Comparison of ENCODE assay signal across 10 cellular contexts in genomic region chr3:177944228-177944661, GRCh38.
DNase-seq lines count a peak whose midpoint lies in the region; ATAC-seq and TF ChIP-seq lines count a peak whose summit lies in the region.
"Had no signal": no experiment of that assay in that cellular context is flagged by ENCODE, and none has a peak within 500 bp of the region (broad histone marks: within the 10 kb centered on the region; RNA-seq: fewer than 3 reads in every experiment).

No MANE protein-coding gene starts in this region.

- H3K4me3 Mint-ChIP-seq in T-helper 1 cell treated with Interleukin-12 subunit alpha and Interleukin-12 subunit beta and Interleukin-4 antibody, amounts not matched to agents 30 μg/mL and 1 μg/mL, for 36 hours, result peak overlapping the region; percentile 0
- no peak overlapping the region for H3K4me3 Mint-ChIP-seq in memory B cell

- peak overlapping the region; percentile 60 for H3K27ac Mint-ChIP-seq in T-helper 1 cell treated with Interleukin-12 subunit alpha and Interleukin-12 subunit beta and Interleukin-4 antibody, amounts not matched to agents 30 μg/mL and 1 μg/mL, for 36 hours
- H3K27ac Mint-ChIP-seq in memory B cell, result no peak overlapping the region

- H4K20me1 ChIP-seq in DND-41 (ENCODE audit: insufficient read depth, low read length), result no peaks in the 10 kb centered on the region

- H3K36me3 ChIP-seq in DND-41 (ENCODE audit: insufficient read depth, low read length), result no peaks in the 10 kb centered on the region
- H3K36me3 ChIP-seq: SJSA1 had no signal

- H3K27ac ChIP-seq in DND-41 (ENCODE audit: low read length), result peak overlapping the region; percentile 73
- H3K27ac ChIP-seq: SJSA1 had no signal

- peaks cover 5% of the 10 kb centered on the region for H3K9me3 Mint-ChIP-seq in T-helper 1 cell treated with Interleukin-12 subunit alpha and Interleukin-12 subunit beta and Interleukin-4 antibody, amounts not matched to agents 30 μg/mL and 1 μg/mL, for 36 hours
- no peaks in the 10 kb centered on the region for H3K9me3 Mint-ChIP-seq in memory B cell

- H3K27me3 ChIP-seq in DND-41 (ENCODE audit: insufficient read depth, low read length, poor library complexity), result no peaks in the 10 kb centered on the region
- H3K27me3 ChIP-seq: SJSA1 had no signal

- DNase-seq in DND-41 (peak; percentile 56), KBM-7 (peak; percentile 94), memory B cell (ENCODE audit: low spot score in 2 of 2) (no peak), kidney tubule cell (ENCODE audit: low spot score) (no peak), NCI-H2029 (lab: John Stamatoyannopoulos, UW) (no peak), putamen (ENCODE audit: low spot score) (no peak), DMS153 (lab: John Stamatoyannopoulos, UW) (no peak)
- DNase-seq: NCI-H2171 had no signal

- H3K9me3 ChIP-seq in DND-41 (ENCODE audit: insufficient read depth, low read length, severe bottlenecking), result peaks cover 3% of the 10 kb centered on the region
- H3K9me3 ChIP-seq: SJSA1 had no signal

- H3K4me1 Mint-ChIP-seq in T-helper 1 cell treated with Interleukin-12 subunit alpha and Interleukin-12 subunit beta and Interleukin-4 antibody, amounts not matched to agents 30 μg/mL and 1 μg/mL, for 36 hours (ENCODE audit: low read depth), result peaks cover 13% of the 10 kb centered on the region
- H3K4me1 Mint-ChIP-seq in memory B cell, result peaks cover 9% of the 10 kb centered on the region

- peaks cover 5% of the 10 kb centered on the region for H3K36me3 Mint-ChIP-seq in T-helper 1 cell treated with Interleukin-12 subunit alpha and Interleukin-12 subunit beta and Interleukin-4 antibody, amounts not matched to agents 30 μg/mL and 1 μg/mL, for 36 hours (ENCODE audit: low read depth)
- peaks cover 3% of the 10 kb centered on the region for H3K36me3 Mint-ChIP-seq in memory B cell

- in situ Hi-C loops in KBM-7 (cut with MboI; ENCODE audit: low pct_unique_long_range_greater_than_20kb, low sequenced_read_pairs), result no loop called here

- TF ChIP-seq CTCF in DND-41 (IDR thresholded peaks at IDR 0.05; ENCODE audit: borderline replicate concordance, extremely low read depth, low read length, poor library complexity, severe bottlenecking), result no peak

- H3K4me2 ChIP-seq in DND-41 (ENCODE audit: insufficient read depth, low read length), result peak overlapping the region; percentile 49; the same call in 1 of the 2 replicates

- H3K4me1 ChIP-seq in DND-41 (ENCODE audit: insufficient read depth, low read length), result peaks cover 40% of the 10 kb centered on the region
- H3K4me1 ChIP-seq: SJSA1 had no signal

- H3K79me2 ChIP-seq in DND-41 (ENCODE audit: insufficient read depth, low read length), result no peaks in the 10 kb centered on the region

- peak overlapping the region; percentile 35; the same call in 1 of the 2 replicates for H3K9ac ChIP-seq in DND-41 (ENCODE audit: low read depth, low read length)

- ATAC-seq in DND-41 (ENCODE audit: insufficient read depth, low read depth) (peak; percentile 80), memory B cell (ENCODE audit: low read depth) (peak; percentile 19)

- H3K27me3 Mint-ChIP-seq in T-helper 1 cell treated with Interleukin-12 subunit alpha and Interleukin-12 subunit beta and Interleukin-4 antibody, amounts not matched to agents 30 μg/mL and 1 μg/mL, for 36 hours (ENCODE audit: low read depth), result no peaks in the 10 kb centered on the region
- no peaks in the 10 kb centered on the region for H3K27me3 Mint-ChIP-seq in memory B cell

- no peak overlapping the region; a peak in 1 of 4 replicates for H3K4me3 ChIP-seq in DND-41 (ENCODE audit: low read depth in 1 of 2, low read length in 2 of 2)
- H3K4me3 ChIP-seq: SJSA1 had no signal

- H2AFZ ChIP-seq in DND-41 (ENCODE audit: low read depth, low read length), result peak overlapping the region; percentile 62

Comparison
In these comparisons a context has a peak if more than half of its experiments do, and no peak if none do; other contexts are left out.
1. DNase-seq: peak in DND-41 (single experiment) and KBM-7 (single experiment); none in memory B cell (0 of 2), kidney tubule cell (single experiment), NCI-H2029 (single experiment), putamen (single experiment) and DMS153 (single experiment).